In the genomic region with DNA sequence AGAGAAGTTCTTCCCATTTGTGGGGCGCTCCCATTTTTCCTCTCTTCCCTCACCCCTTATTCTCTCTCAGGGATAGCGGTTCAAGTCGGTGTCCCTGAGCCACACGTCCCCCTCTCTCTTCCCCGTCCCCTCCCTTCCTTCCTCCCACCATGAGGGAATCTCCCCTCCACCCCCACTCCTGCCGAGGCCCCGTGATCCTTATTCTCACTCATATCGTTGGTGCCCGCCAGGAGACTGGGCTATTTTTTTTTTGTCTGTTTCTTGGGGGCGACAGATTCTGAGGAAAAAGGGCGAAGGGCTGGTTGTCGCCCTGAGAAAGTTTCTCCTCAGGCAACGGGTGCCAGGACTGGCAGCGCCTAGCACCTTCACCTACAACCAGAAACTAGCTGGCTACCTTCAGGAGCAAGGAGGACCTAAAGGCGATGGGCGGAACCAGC, we compare ENCODE assay signal across 8 cellular contexts. TPM values are rescaled to one million over a fixed set of nuclear protein-coding genes. Genes with fewer than 3 reads are reported as not detected.
DNase-seq lines count a peak whose midpoint lies in the region; ATAC-seq and TF ChIP-seq lines count a peak whose summit lies in the region.

No MANE protein-coding gene starts in this region.

- TF ChIP-seq POLR2A in IMR-90 (IDR thresholded peaks at IDR 0.05; ENCODE audit: low read depth, low read length) = no peak

- ATAC-seq in IMR-90 (ENCODE audit: low read depth) = no peak
- no peak for ATAC-seq in HG03457 (IDR thresholded peaks at IDR 0.05; ENCODE audit: unreplicated experiment)
- no peak for ATAC-seq in GM21423 (IDR thresholded peaks at IDR 0.05; ENCODE audit: unreplicated experiment)
- ATAC-seq in HG02884 (IDR thresholded peaks at IDR 0.05; ENCODE audit: unreplicated experiment) = no peak

- peaks cover 7% of the 10 kb centered on the region; the same call in 1 of the 2 replicates for H3K4me1 ChIP-seq in IMR-90 (ENCODE audit: control insufficient read depth, insufficient read depth, low read length)
- H3K4me1 ChIP-seq in mucosa of rectum (ENCODE audit: control insufficient read depth in 2 of 2, insufficient read depth in 2 of 2, low read length in 2 of 2) = peaks cover 6 to 25% of the 10 kb centered on the region in 2 donors

- in situ Hi-C loops in IMR-90 (cut with MboI; ENCODE audit: low sequenced_read_pairs) = loop anchor here (25.0 kb wide), 1 partner anchor 685 kb away; no protein-coding TSS in a partner anchor

- H2AFZ ChIP-seq in IMR-90 (replicated peaks; ENCODE audit: low read length, poor library complexity) = peak overlapping the region; percentile 90

- peak overlapping the region; percentile 49; the same call in 1 of the 2 replicates for H4K91ac ChIP-seq in IMR-90 (ENCODE audit: insufficient read depth, low read depth, low read length)

- peak overlapping the region; percentile 98 for H2AK9ac ChIP-seq in IMR-90 (replicated peaks; ENCODE audit: low read depth, low read length, poor library complexity)

- H2BK15ac ChIP-seq in IMR-90 (ENCODE audit: low read depth, low read length) = no peak overlapping the region

- BruUV-seq in IMR-90 (replicated peaks; lab: Mats Ljungman, UMichigan) = no TSS peak

- CTCF ChIA-PET in IMR-90 (lab: Yijun Ruan, JAX) = interaction anchor here (0.6 kb wide), 1 partner anchor 82 kb away, joined by 3 read pairs; no protein-coding TSS in a partner anchor

- 35% methylated on average over 8 of the region's 16 CpGs; no CpG with 5 or more reads in 1 of the 2 experiments for WGBS in IMR-90 (ENCODE audit: extremely low coverage in 2 of 2, insufficient read length in 1 of 2), 2 experiments

- peaks cover 10% of the 10 kb centered on the region for H4K20me1 ChIP-seq in IMR-90 (ENCODE audit: insufficient read depth, low read length)

- H3K23ac ChIP-seq in IMR-90 (ENCODE audit: low read depth, low read length) = no peak overlapping the region

- peak overlapping the region; percentile 2 for H2AK5ac ChIP-seq in IMR-90 (ENCODE audit: low read depth, low read length)

- peak overlapping the region; percentile 73 to 96 for H4K8ac ChIP-seq in IMR-90 (ENCODE audit: low read depth in 2 of 2, low read length in 2 of 2)

- H2BK120ac ChIP-seq in IMR-90 (ENCODE audit: low read depth, low read length) = no peak overlapping the region

- no peaks in the 10 kb centered on the region for H3K27me3 ChIP-seq in IMR-90 (ENCODE audit: control insufficient read depth, insufficient read depth, low read length)
- H3K27me3 ChIP-seq in mucosa of rectum (ENCODE audit: control insufficient read depth in 2 of 2, insufficient read depth in 2 of 2, low read length in 2 of 2) = no peaks in the 10 kb centered on the region

- H3K4me2 ChIP-seq in IMR-90 (ENCODE audit: low read depth, low read length) = peak overlapping the region; percentile 73

- H3K14ac ChIP-seq in IMR-90 (replicated peaks; ENCODE audit: low read depth, low read length) = peak overlapping the region; percentile 77

- H3K9me3 ChIP-seq in IMR-90 (ENCODE audit: control insufficient read depth, insufficient read depth, low read length) (no peaks in the 10 kb centered on the region), mucosa of rectum (ENCODE audit: control insufficient read depth in 2 of 2, low read length in 2 of 2) (no peaks in the 10 kb centered on the region)

- TF ChIP-seq CTCF in 22Rv1 (IDR thresholded peaks at IDR 0.05) (no peak), IMR-90 (conservative IDR thresholded peaks at IDR 0.05; ENCODE audit: low read depth, low read length) (no peak)

- H3K9ac ChIP-seq in IMR-90 (ENCODE audit: low read depth, low read length) (no peak overlapping the region), mucosa of rectum (ENCODE audit: low read depth in 1 of 2, low read length in 2 of 2) (no peak overlapping the region)

- H3K79me1 ChIP-seq in IMR-90 (ENCODE audit: low read depth in 1 of 2, low read length in 2 of 2) = peaks cover 0 to 26% of the 10 kb centered on the region in 2 experiments; a peak in 3 of 4 replicates

- intact Hi-C loops in IMR-90 (cut with micrococcal nuclease) = no loop called here

- POLR2A ChIA-PET in IMR-90 (lab: Charles Lee; ENCODE audit: unreplicated experiment) = no interaction called here

- H3K27ac ChIP-seq in 22Rv1 = peak overlapping the region; percentile 100
- peak overlapping the region; percentile 5; the same call in 1 of the 2 replicates for H3K27ac ChIP-seq in IMR-90 (ENCODE audit: insufficient read depth, low read length)
- H3K27ac ChIP-seq in caudate nucleus (ENCODE audit: low read depth, low read length) = peak overlapping the region; percentile 100
- H3K27ac ChIP-seq in mucosa of rectum (ENCODE audit: low read depth in 2 of 2, low read length in 2 of 2) = peak overlapping the region; percentile 100

- dilution Hi-C loops in IMR-90 (cut with HindIII; ENCODE audit: low sequenced_read_pairs, unreplicated experiment) = no loop called here

- DNase-seq in IMR-90 = no peak
- no peak for DNase-seq in caudate nucleus (lab: John Stamatoyannopoulos, UW)
- no peak for DNase-seq in NK-92 treated with Interleukin-12 subunit alpha and Interleukin-12 subunit beta, amount 100 ng/mL, for 24 hours (lab: John Stamatoyannopoulos, UW)

- H3K9me1 ChIP-seq in IMR-90 (ENCODE audit: insufficient read depth, low read length) = peaks cover 8% of the 10 kb centered on the region; the same call in 1 of the 2 replicates

- H2BK5ac ChIP-seq in IMR-90 (ENCODE audit: low read depth, low read length, poor library complexity, severe bottlenecking) = peak overlapping the region; percentile 6

- no peak overlapping the region for H3K56ac ChIP-seq in IMR-90 (ENCODE audit: extremely low read depth, insufficient read depth, low read length)

- no peak overlapping the region for H2BK20ac ChIP-seq in IMR-90 (ENCODE audit: low read depth, low read length)

- peak overlapping the region; percentile 75 for H3K4ac ChIP-seq in IMR-90 (ENCODE audit: low read depth, low read length)

- peak overlapping the region; percentile 33 for H3K18ac ChIP-seq in IMR-90 (ENCODE audit: low read depth, low read length)

- peak overlapping the region; percentile 64 for H3K4me3 ChIP-seq in IMR-90 (ENCODE audit: insufficient read depth, low read depth, low read length)
- peak overlapping the region; percentile 93 to 96 for H3K4me3 ChIP-seq in mucosa of rectum (ENCODE audit: low read length in 2 of 2)

- peak overlapping the region; percentile 95 for H4K5ac ChIP-seq in IMR-90 (ENCODE audit: low read depth, low read length)

- H3K36me3 ChIP-seq in IMR-90 (ENCODE audit: control insufficient read depth, insufficient read depth, low read length) = peaks cover 7% of the 10 kb centered on the region
- H3K36me3 ChIP-seq in mucosa of rectum (ENCODE audit: control insufficient read depth in 2 of 2, insufficient read depth in 2 of 2, low read length in 2 of 2) = peaks cover 9 to 17% of the 10 kb centered on the region in 2 donors

- TF ChIP-seq RAD21 in IMR-90 (IDR thresholded peaks at IDR 0.05; ENCODE audit: low read length) = no peak

TF ChIP-seq in IMR-90, 13 proteins besides CTCF, POLR2A, EP300 and RAD21 (continues in another document):
- TF ChIP-seq BHLHE40 (IDR thresholded peaks at IDR 0.05; ENCODE audit: low read depth, low read length) (no peak), NFE2L2 (IDR thresholded peaks at IDR 0.05; ENCODE audit: low read depth, low read length) (no peak), CHD1 (IDR thresholded peaks at IDR 0.05; ENCODE audit: low read depth, low read length) (no peak), FOS (IDR thresholded peaks at IDR 0.05; ENCODE audit: low read depth, low read length) (no peak), RFX5 (IDR thresholded peaks at IDR 0.05; ENCODE audit: low read depth, low read length) (no peak), MAZ (IDR thresholded peaks at IDR 0.05; ENCODE audit: borderline replicate concordance, low read depth, low read length) (no peak), CEBPB (IDR thresholded peaks at IDR 0.05; ENCODE audit: low read depth, low read length) (no peak), MXI1 (IDR thresholded peaks at IDR 0.05; ENCODE audit: borderline replicate concordance, low read depth, low read length) (no peak), SMC3 (IDR thresholded peaks at IDR 0.05; ENCODE audit: low read depth, low read length) (no peak)
- TF ChIP-seq, protein P1, sequence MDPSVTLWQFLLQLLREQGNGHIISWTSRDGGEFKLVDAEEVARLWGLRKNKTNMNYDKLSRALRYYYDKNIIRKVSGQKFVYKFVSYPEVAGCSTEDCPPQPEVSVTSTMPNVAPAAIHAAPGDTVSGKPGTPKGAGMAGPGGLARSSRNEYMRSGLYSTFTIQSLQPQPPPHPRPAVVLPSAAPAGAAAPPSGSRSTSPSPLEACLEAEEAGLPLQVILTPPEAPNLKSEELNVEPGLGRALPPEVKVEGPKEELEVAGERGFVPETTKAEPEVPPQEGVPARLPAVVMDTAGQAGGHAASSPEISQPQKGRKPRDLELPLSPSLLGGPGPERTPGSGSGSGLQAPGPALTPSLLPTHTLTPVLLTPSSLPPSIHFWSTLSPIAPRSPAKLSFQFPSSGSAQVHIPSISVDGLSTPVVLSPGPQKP (IDR thresholded peaks at IDR 0.05; ENCODE audit: borderline replicate concordance, low read depth, low read length) = no peak

RNA-seq across cellular contexts. Expression of a gene that starts 0.7 kb away (rescaled TPM):
- total RNA-seq in IMR-90 (2012; rRNA removed) = 0.56 and 0.72 TPM in 2 replicates
- polyA plus RNA-seq in IMR-90 (2012; rRNA removed) = 0.76 and 1.3 TPM in 2 replicates
- polyA plus RNA-seq in IMR-90 (2012; cell fraction: cytosol; rRNA removed) = 0.37 and 0.51 TPM in 2 replicates
- polyA plus RNA-seq in IMR-90 (2012; cell fraction: nucleus; rRNA removed; ENCODE audit: low replicate concordance) = 1.3 and 2.5 TPM in 2 replicates

RNA-seq across cellular contexts. Expression of a gene that starts 1.9 kb away (rescaled TPM):
- 20.3 and 22.9 TPM in 2 replicates for total RNA-seq in IMR-90 (2012; rRNA removed)
- 17.6 and 18.2 TPM in 2 replicates for polyA plus RNA-seq in IMR-90 (2012; rRNA removed)
- 13.7 and 14.6 TPM in 2 replicates for polyA plus RNA-seq in IMR-90 (2012; cell fraction: cytosol; rRNA removed)
- 23.5 and 26.5 TPM in 2 replicates for polyA plus RNA-seq in IMR-90 (2012; cell fraction: nucleus; rRNA removed; ENCODE audit: low replicate concordance)

RNA-seq across cellular contexts. Expression of a gene that starts 8.5 kb away (rescaled TPM):
- total RNA-seq in IMR-90 (2012; rRNA removed) = 5.6 and 7.8 TPM in 2 replicates
- 25.5 and 36.7 TPM in 2 replicates for polyA plus RNA-seq in IMR-90 (2012; rRNA removed)
- 19.4 and 32.1 TPM in 2 replicates for polyA plus RNA-seq in IMR-90 (2012; cell fraction: cytosol; rRNA removed)
- 103 and 138 TPM in 2 replicates for polyA plus RNA-seq in IMR-90 (2012; cell fraction: nucleus; rRNA removed; ENCODE audit: low replicate concordance)

RNA-seq across cellular contexts. Expression of a gene that starts 36.3 kb away (rescaled TPM):
- total RNA-seq in IMR-90 (2012; rRNA removed) = 0.54 and 1.1 TPM in 2 replicates
- polyA plus RNA-seq in IMR-90 (2012; rRNA removed) = 1.3 and 2.1 TPM in 2 replicates
- polyA plus RNA-seq in IMR-90 (2012; cell fraction: cytosol; rRNA removed) = 2.3 and 3.1 TPM in 2 replicates
- 8.7 and 10.3 TPM in 2 replicates for polyA plus RNA-seq in IMR-90 (2012; cell fraction: nucleus; rRNA removed; ENCODE audit: low replicate concordance)

RNA-seq across cellular contexts. Expression of a gene that starts 51.2 kb away (rescaled TPM):
- total RNA-seq in IMR-90 (2012; rRNA removed) = 9.3 and 10.0 TPM in 2 replicates
- polyA plus RNA-seq in IMR-90 (2012; rRNA removed) = 29.9 and 32.4 TPM in 2 replicates
- 30.1 and 48.3 TPM in 2 replicates for polyA plus RNA-seq in IMR-90 (2012; cell fraction: cytosol; rRNA removed)
- polyA plus RNA-seq in IMR-90 (2012; cell fraction: nucleus; rRNA removed; ENCODE audit: low replicate concordance) = 39.6 and 90.8 TPM in 2 replicates

Comparison
In these comparisons a context has a peak if more than half of its experiments do, and no peak if none do; other contexts are left out.
1. H3K27ac ChIP-seq: peak in every context shown above with its lines; median percentile 100 in 22Rv1; 100 in caudate nucleus; 100 in mucosa of rectum; 5 in IMR-90.